In the genomic region with DNA sequence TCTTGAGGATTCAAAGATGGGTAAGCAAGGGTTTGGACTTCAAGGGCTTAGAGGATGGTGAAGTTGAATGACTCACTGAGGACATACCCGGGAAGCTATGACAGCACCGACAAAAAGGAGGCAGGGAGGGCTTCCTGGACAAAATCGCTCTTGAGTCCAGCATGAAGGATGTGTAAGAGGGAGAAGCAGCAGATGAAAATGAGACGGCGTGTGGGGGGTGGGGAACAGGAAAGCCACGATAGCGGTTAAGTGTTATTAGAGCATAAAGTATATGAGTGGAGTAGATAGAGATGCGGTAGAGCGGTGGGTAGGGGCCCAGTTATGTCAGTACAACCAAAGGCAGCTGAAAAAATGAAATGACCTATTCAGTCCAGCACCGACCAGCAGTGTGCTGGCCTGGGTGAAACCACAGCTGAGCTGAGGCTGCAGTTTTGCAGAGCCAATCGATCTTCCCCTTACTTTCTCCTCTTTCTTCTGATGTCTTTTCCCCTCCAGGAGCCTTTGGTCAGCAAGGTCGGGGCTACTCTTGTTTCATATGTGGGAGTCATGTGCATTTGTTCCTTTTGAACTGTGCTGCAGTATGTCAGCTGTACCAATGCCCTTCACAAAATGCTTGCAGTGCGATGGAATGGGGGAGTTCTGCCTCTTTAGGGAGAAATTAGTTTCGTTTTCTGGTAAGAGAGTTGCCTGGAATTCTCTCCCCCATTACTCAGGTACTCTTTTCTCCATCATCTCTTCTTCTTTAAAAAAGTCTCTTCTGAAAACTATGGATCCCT, we compare ENCODE assay signal across 1 cellular context.
TF ChIP-seq lines count a peak whose summit lies in the region.

No MANE protein-coding gene starts in this region.

TF ChIP-seq in K562, 482 proteins besides CTCF, POLR2A, EP300 and RAD21 (continued from another document):
- TF ChIP-seq, protein P1, sequence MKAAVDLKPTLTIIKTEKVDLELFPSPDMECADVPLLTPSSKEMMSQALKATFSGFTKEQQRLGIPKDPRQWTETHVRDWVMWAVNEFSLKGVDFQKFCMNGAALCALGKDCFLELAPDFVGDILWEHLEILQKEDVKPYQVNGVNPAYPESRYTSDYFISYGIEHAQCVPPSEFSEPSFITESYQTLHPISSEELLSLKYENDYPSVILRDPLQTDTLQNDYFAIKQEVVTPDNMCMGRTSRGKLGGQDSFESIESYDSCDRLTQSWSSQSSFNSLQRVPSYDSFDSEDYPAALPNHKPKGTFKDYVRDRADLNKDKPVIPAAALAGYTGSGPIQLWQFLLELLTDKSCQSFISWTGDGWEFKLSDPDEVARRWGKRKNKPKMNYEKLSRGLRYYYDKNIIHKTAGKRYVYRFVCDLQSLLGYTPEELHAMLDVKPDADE (conservative IDR thresholded peaks at IDR 0.05; ENCODE audit: control insufficient read depth, low read depth, low read length): no peak
- 0 out of 2 replicates have a peak, but pooled peaks have one; percentile 10 for TF ChIP-seq L3MBTL2 (IDR thresholded peaks at IDR 0.05)
- TF ChIP-seq ZFP1 (CRISPR knock-in tag; IDR thresholded peaks at IDR 0.05): no peak
- no peak for TF ChIP-seq HMG20B (CRISPR knock-in tag; IDR thresholded peaks at IDR 0.05)
- TF ChIP-seq TOE1 (IDR thresholded peaks at IDR 0.05; ENCODE audit: borderline replicate concordance): 0 out of 2 replicates have a peak, but pooled peaks have one; percentile 21
- TF ChIP-seq TOE1 (CRISPR knock-in tag; IDR thresholded peaks at IDR 0.05; ENCODE audit: borderline replicate concordance, low read depth): no peak
- no peak for TF ChIP-seq NFIX (CRISPR knock-in tag; IDR thresholded peaks at IDR 0.05; ENCODE audit: low read depth)
- TF ChIP-seq COPS2 (conservative IDR thresholded peaks at IDR 0.05): no peak
- peak; percentile 24; the same call in 1 of the 2 replicates for TF ChIP-seq EP400 (IDR thresholded peaks at IDR 0.05)
- no peak for TF ChIP-seq SRSF9 (IDR thresholded peaks at IDR 0.05; ENCODE audit: borderline replicate concordance, low read depth, low read length)
- TF ChIP-seq U2AF2 (optimal IDR thresholded peaks at IDR 0.05; ENCODE audit: low read depth, low read length): no peak
- TF ChIP-seq, protein P2, sequence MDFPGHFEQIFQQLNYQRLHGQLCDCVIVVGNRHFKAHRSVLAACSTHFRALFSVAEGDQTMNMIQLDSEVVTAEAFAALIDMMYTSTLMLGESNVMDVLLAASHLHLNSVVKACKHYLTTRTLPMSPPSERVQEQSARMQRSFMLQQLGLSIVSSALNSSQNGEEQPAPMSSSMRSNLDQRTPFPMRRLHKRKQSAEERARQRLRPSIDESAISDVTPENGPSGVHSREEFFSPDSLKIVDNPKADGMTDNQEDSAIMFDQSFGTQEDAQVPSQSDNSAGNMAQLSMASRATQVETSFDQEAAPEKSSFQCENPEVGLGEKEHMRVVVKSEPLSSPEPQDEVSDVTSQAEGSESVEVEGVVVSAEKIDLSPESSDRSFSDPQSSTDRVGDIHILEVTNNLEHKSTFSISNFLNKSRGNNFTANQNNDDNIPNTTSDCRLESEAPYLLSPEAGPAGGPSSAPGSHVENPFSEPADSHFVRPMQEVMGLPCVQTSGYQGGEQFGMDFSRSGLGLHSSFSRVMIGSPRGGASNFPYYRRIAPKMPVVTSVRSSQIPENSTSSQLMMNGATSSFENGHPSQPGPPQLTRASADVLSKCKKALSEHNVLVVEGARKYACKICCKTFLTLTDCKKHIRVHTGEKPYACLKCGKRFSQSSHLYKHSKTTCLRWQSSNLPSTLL (IDR thresholded peaks at IDR 0.05): no peak
- TF ChIP-seq MAX (CRISPR knock-in tag; IDR thresholded peaks at IDR 0.05): no peak
- TF ChIP-seq, protein P3, sequence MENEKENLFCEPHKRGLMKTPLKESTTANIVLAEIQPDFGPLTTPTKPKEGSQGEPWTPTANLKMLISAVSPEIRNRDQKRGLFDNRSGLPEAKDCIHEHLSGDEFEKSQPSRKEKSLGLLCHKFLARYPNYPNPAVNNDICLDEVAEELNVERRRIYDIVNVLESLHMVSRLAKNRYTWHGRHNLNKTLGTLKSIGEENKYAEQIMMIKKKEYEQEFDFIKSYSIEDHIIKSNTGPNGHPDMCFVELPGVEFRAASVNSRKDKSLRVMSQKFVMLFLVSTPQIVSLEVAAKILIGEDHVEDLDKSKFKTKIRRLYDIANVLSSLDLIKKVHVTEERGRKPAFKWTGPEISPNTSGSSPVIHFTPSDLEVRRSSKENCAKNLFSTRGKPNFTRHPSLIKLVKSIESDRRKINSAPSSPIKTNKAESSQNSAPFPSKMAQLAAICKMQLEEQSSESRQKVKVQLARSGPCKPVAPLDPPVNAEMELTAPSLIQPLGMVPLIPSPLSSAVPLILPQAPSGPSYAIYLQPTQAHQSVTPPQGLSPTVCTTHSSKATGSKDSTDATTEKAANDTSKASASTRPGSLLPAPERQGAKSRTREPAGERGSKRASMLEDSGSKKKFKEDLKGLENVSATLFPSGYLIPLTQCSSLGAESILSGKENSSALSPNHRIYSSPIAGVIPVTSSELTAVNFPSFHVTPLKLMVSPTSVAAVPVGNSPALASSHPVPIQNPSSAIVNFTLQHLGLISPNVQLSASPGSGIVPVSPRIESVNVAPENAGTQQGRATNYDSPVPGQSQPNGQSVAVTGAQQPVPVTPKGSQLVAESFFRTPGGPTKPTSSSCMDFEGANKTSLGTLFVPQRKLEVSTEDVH (IDR thresholded peaks at IDR 0.05; ENCODE audit: low read depth, partially characterized antibody): no peak
